In genomic region chr5:141313711-141314110, GRCh38 we compare ENCODE assay signal across 23 cellular contexts. TPM values are rescaled to one million over a fixed set of nuclear protein-coding genes. Genes with fewer than 3 reads are reported as not detected.
"Had no signal": no experiment of that assay in that cellular context is flagged by ENCODE, and none has a peak within 500 bp of the region (broad histone marks: within the 10 kb centered on the region; RNA-seq: fewer than 3 reads in every experiment).

No MANE protein-coding gene starts in this region.

- H3K4me3 ChIP-seq: esophagus muscularis mucosa, mucosa of descending colon, psoas muscle, right lobe of liver, testis, tibial nerve, upper lobe of right lung, vagina had no signal

- FAIRE-seq: endometrium had no signal

- H3K9me3 ChIP-seq: testis had no signal

- ATAC-seq: gastrocnemius medialis; left lobe of liver; mucosa of descending colon; naive thymus-derived CD8-positive, alpha-beta T cell; psoas muscle; right lobe of liver; stimulated activated memory B cell treated with anti-CD40 and anti-IgM and Interleukin-4, amounts not matched to agents 10 μg/mL and 1 μg/mL and 100 μg/mL, for 72 hours; upper lobe of right lung had no signal

- H3K4me1 ChIP-seq: esophagus muscularis mucosa, right lobe of liver, tibial nerve, upper lobe of right lung, vagina had no signal

- H3K36me3 ChIP-seq: neutrophil, upper lobe of right lung had no signal

- DNase-seq: effector memory CD4-positive, alpha-beta T cell; gastrocnemius medialis; glutamatergic neuron; islet precursor cell; mammary epithelial cell; mucosa of descending colon; naive thymus-derived CD8-positive, alpha-beta T cell; psoas muscle; retina; right lobe of liver; stimulated activated CD4-positive, alpha-beta T cell treated with anti-CD3 and anti-CD28 coated beads, Interleukin-1b, Interleukin-23, amount 100 ng/mL, for 48 hours; stimulated activated CD4-positive, alpha-beta T cell treated with anti-CD3 and anti-CD28 coated beads, Interleukin-4, amount 100 ng/mL, for 24 hours; testis; upper lobe of right lung had no signal

- H3K27ac ChIP-seq: epithelial cell of prostate, esophagus muscularis mucosa, gastrocnemius medialis, neutrophil, psoas muscle, right lobe of liver, testis, tibial nerve, upper lobe of right lung, vagina had no signal

- H3K27me3 ChIP-seq: esophagus muscularis mucosa, gastrocnemius medialis, neutrophil, right lobe of liver, testis, tibial nerve, upper lobe of right lung, vagina had no signal

RNA-seq across cellular contexts. Expression of gene SLC25A2, which starts 9.9 kb away (rescaled TPM):
- total RNA-seq: vagina had no signal
- polyA plus RNA-seq: mammary epithelial cell; naive thymus-derived CD8-positive, alpha-beta T cell; neural cell had no signal

RNA-seq across cellular contexts. Expression of gene PCDHGA1, which starts 16.6 kb away (rescaled TPM):
- total RNA-seq: vagina had no signal
- polyA plus RNA-seq: naive thymus-derived CD8-positive, alpha-beta T cell had no signal

RNA-seq across cellular contexts. Expression of gene PCDHGA2, which starts 24.8 kb away (rescaled TPM):
- polyA plus RNA-seq: naive thymus-derived CD8-positive, alpha-beta T cell had no signal

RNA-seq across cellular contexts. Expression of gene PCDHGA3, which starts 29.9 kb away (rescaled TPM):
- total RNA-seq: naive thymus-derived CD8-positive, alpha-beta T cell had no signal
